Comparison of ENCODE assay signal across 8 cellular contexts in the genomic region with DNA sequence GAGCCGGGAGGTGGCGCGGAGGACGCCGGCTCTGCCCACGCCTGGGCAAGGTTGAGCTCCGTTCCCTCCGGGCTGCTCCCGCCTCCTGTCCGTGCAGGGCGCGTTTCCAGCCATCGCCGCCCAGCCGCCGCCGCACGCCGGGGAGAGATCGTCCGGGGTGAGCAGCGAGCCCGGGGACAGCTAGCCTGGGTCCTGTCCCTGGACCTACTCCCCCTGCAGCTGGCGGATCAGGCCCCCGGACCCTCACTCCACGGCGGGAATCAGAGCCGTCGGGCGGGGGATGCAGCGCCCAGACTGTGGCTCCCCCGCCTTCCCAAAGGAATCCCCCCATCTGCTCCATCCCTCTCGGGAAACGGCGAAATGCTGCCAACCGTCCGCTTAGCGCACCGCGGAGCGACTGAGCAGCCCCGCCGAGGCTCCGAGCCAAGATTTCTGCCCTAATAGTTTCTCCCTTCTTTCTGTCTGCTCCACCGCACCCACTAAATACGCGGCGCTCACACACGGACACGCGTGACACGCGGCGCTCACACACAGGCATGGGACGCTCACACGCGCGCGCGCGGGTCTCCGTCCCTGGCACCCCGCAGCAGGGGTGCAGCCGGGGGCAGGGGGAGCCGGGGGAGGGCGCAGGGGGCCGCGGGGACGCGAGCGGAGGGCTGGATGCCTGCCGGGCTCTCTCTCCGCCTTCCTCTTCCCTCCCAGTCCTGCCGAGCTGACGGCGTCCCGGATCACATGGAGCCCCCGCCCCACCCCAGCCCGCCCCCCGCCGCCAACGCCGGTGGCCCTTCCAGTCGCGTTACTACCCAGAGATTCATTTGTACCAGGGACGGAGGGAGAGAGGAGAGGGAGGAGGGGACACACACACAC. TPM values are rescaled to one million over a fixed set of nuclear protein-coding genes. Genes with fewer than 3 reads are reported as not detected.
DNase-seq lines count a peak whose midpoint lies in the region; ATAC-seq, FAIRE-seq and TF ChIP-seq lines count a peak whose summit lies in the region.

A gene (plus strand): TSS at position 814 of the 867 bp plus-strand sequence. CDS start 19,918 bp downstream, outside the sequence.

- DNase-seq in AG04450 (ENCODE audit: low read depth, low spot score) (no peak), hepatic stellate cell (ENCODE audit: low spot score) (peak; percentile 41), gastrocnemius medialis (no peak), GM12891 (ENCODE audit: insufficient read length, low spot score) (no peak)
- DNase-seq in activated naive CD8-positive, alpha-beta T cell treated with anti-CD3 and anti-CD28 coated beads for 36 hours: peak; percentile 29

- intact Hi-C loops in gastrocnemius medialis (cut with DNase I; ENCODE audit: low total_unique reads): no loop called here

- peak within 1 kb of the TSS in 3 of 4 donors; percentile 63 to 87 (median 75) for H3K4me3 Mint-ChIP-seq in IgD-negative memory B cell
- peak within 1 kb of the TSS; percentile 68 for H3K4me3 Mint-ChIP-seq in activated naive CD8-positive, alpha-beta T cell treated with anti-CD3 and anti-CD28 coated beads for 36 hours

- ATAC-seq in gastrocnemius medialis (no peak), HG02884 (IDR thresholded peaks at IDR 0.05; ENCODE audit: unreplicated experiment) (no peak), GM18907 (IDR thresholded peaks at IDR 0.05; ENCODE audit: unreplicated experiment) (no peak)

- H3K4me3 ChIP-seq in AG04450 (ENCODE audit: low read depth, low read length) (peak within 1 kb of the TSS; percentile 57), gastrocnemius medialis (peak within 1 kb of the TSS; percentile 24 to 60 (median 49))

- H3K27ac ChIP-seq in AG04450 (ENCODE audit: low read depth, low read length) (peak within 1 kb of the TSS; percentile 11), gastrocnemius medialis (no peak within 1 kb of the TSS)

- no peak for FAIRE-seq in GM12891 (lab: Jason Lieb, UNC)

- peak within 1 kb of the TSS in 1 of 3 donors; percentile 67 for H3K27ac Mint-ChIP-seq in IgD-negative memory B cell
- no peak within 1 kb of the TSS for H3K27ac Mint-ChIP-seq in activated naive CD8-positive, alpha-beta T cell treated with anti-CD3 and anti-CD28 coated beads for 36 hours

- peaks cover 0 to 7% of the 10 kb centered on the region in 2 donors for H3K4me1 ChIP-seq in gastrocnemius medialis

- POLR2A ChIA-PET in AG04450 (lab: Yijun Ruan, JAX): no interaction called here

- H3K27me3 Mint-ChIP-seq in IgD-negative memory B cell: peaks cover 68% of the 10 kb centered on the region
- peaks cover 69% of the 10 kb centered on the region for H3K27me3 Mint-ChIP-seq in activated naive CD8-positive, alpha-beta T cell treated with anti-CD3 and anti-CD28 coated beads for 36 hours

- H3K9me3 Mint-ChIP-seq in IgD-negative memory B cell: no peaks in the 10 kb centered on the region
- no peaks in the 10 kb centered on the region for H3K9me3 Mint-ChIP-seq in activated naive CD8-positive, alpha-beta T cell treated with anti-CD3 and anti-CD28 coated beads for 36 hours

- H3K36me3 Mint-ChIP-seq in IgD-negative memory B cell: no peaks in the 10 kb centered on the region
- no peaks in the 10 kb centered on the region for H3K36me3 Mint-ChIP-seq in activated naive CD8-positive, alpha-beta T cell treated with anti-CD3 and anti-CD28 coated beads for 36 hours

- in situ Hi-C loops in gastrocnemius medialis (cut with MboI; ENCODE audit: low sequenced_read_pairs in 4 of 4): loop anchor here in 1 of 4 donors (25.0 kb wide), 1 partner anchor 447 kb away; no protein-coding TSS in a partner anchor

- peaks cover 5 to 12% (median 6%) of the 10 kb centered on the region in 3 donors for H3K4me1 Mint-ChIP-seq in IgD-negative memory B cell
- peaks cover 8% of the 10 kb centered on the region for H3K4me1 Mint-ChIP-seq in activated naive CD8-positive, alpha-beta T cell treated with anti-CD3 and anti-CD28 coated beads for 36 hours

- H3K9me3 ChIP-seq in AG04450 (ENCODE audit: control insufficient read depth, insufficient read depth, low read length) (no peaks in the 10 kb centered on the region; the same call in 1 of the 2 replicates), gastrocnemius medialis (no peaks in the 10 kb centered on the region)

- TF ChIP-seq CTCF in AG04450 (IDR thresholded peaks at IDR 0.05; ENCODE audit: low read depth, low read length): no peak
- TF ChIP-seq CTCF in gastrocnemius medialis (IDR thresholded peaks at IDR 0.05 in 4 of 5, conservative IDR thresholded peaks at IDR 0.05 in 1 of 5): no peak

- TF ChIP-seq POLR2A in gastrocnemius medialis (IDR thresholded peaks at IDR 0.05) (no peak), GM12891 (IDR thresholded peaks at IDR 0.05; ENCODE audit: low read depth, low read length) (no peak)

- H3K27me3 ChIP-seq in AG04450 (ENCODE audit: control insufficient read depth, insufficient read depth, low read length) (peaks cover 62% of the 10 kb centered on the region), gastrocnemius medialis (peaks cover 9 to 33% (median 22%) of the 10 kb centered on the region in 3 donors)

- CTCF ChIA-PET in AG04450 (lab: Charles Lee): interaction anchor here (0.9 to 8.2 kb wide), 5 partner anchors 9 to 67 kb away, joined by 3 to 348 read pairs (median 3); no protein-coding TSS in a partner anchor

- no peaks in the 10 kb centered on the region for H3K36me3 ChIP-seq in gastrocnemius medialis

TF ChIP-seq in GM12891, 5 proteins besides CTCF, POLR2A, EP300 and RAD21:
- TF ChIP-seq POLR2AphosphoS5 (IDR thresholded peaks at IDR 0.05; ENCODE audit: low read depth, low read length) (no peak), TAF1 (IDR thresholded peaks at IDR 0.05; ENCODE audit: low read depth, low read length) (no peak), POU2F2 (IDR thresholded peaks at IDR 0.05; ENCODE audit: low read depth, low read length) (no peak)
TF ChIP-seq in GM12891: peak in this region for 0.

RNA-seq across cellular contexts. Expression of the gene that starts here (rescaled TPM):
- polyA plus RNA-seq in AG04450 (2011; rRNA removed): not detected in 2 replicates
- polyA minus RNA-seq in AG04450 (2011; rRNA and poly(A)+ RNA removed): not detected in 2 replicates
- not detected for polyA plus RNA-seq in IgD-negative memory B cell
- not detected for total RNA-seq in activated naive CD8-positive, alpha-beta T cell treated with anti-CD3 and anti-CD28 coated beads for 36 hours
- under 1 TPM in 2 of 4 donors, not detected in 2; 0.24 to 0.46 TPM for total RNA-seq in gastrocnemius medialis
- not detected for polyA plus RNA-seq in GM12891 (2012; ENCODE audit: low read depth, missing spikeins)

Comparison
In these comparisons a context has a peak if more than half of its experiments do, and no peak if none do; other contexts are left out.
1. Peak in DNase-seq in activated naive CD8-positive, alpha-beta T cell treated with anti-CD3 and anti-CD28 coated beads for 36 hours; RNA of the gene not detected or under 1 TPM.